In genomic region chr13:43304945-43305344, GRCh38 we compare ENCODE assay signal across 16 cellular contexts.
DNase-seq lines count a peak whose midpoint lies in the region; ATAC-seq, FAIRE-seq and TF ChIP-seq lines count a peak whose summit lies in the region.
"Had no signal": no experiment of that assay in that cellular context is flagged by ENCODE, and none has a peak within 500 bp of the region (broad histone marks: within the 10 kb centered on the region; RNA-seq: fewer than 3 reads in every experiment).

No MANE protein-coding gene starts in this region.

- no peak for DNase-seq in GM12864 (ENCODE audit: low read depth)
- DNase-seq in Karpas-422 = peak; percentile 45
- no peak for DNase-seq in WTC11 (ENCODE audit: low spot score)
- peak; percentile 19 for DNase-seq in midbrain (lab: John Stamatoyannopoulos, UW)
- no peak for DNase-seq in HuH-7 (ENCODE audit: low spot score)
- no peak for DNase-seq in H54 (ENCODE audit: insufficient read length, low spot score)
- no peak for DNase-seq in activated gamma-delta T cell treated with Interleukin-2 at 50 U/mL for 16 hours
- no peak for DNase-seq in suprapubic skin (ENCODE audit: low spot score in 2 of 2)
- DNase-seq: activated CD4-positive, alpha-beta T cell treated with anti-CD3 and anti-CD28 coated beads, Interleukin-2, amount 50 U/mL, for 1 hour; activated CD8-positive, alpha-beta memory T cell treated with anti-CD3 and anti-CD28 coated beads, Interleukin-2, amount 50 U/mL, for 48 hours; activated effector memory CD4-positive, alpha-beta T cell treated with anti-CD3 and anti-CD28 coated beads, Interleukin-2, amount 50 U/mL, for 16 hours; adrenal gland; GF-D8; NCI-H187 treated with DMSO at 0.1 percent for 48 hours; PC-9 had no signal

- no peaks in the 10 kb centered on the region for H3K9me3 Mint-ChIP-seq in WTC11

- H3K9me3 ChIP-seq in Karpas-422 (ENCODE audit: low read length) (no peaks in the 10 kb centered on the region), suprapubic skin (no peaks in the 10 kb centered on the region)
- H3K9me3 ChIP-seq: adrenal gland, thoracic aorta had no signal

- TF ChIP-seq POLR2A in H54 (IDR thresholded peaks at IDR 0.05; ENCODE audit: low read depth, low read length) (no peak), suprapubic skin (IDR thresholded peaks at IDR 0.05) (no peak)

- no peaks in the 10 kb centered on the region for H4K20me1 ChIP-seq in Karpas-422 (ENCODE audit: insufficient read depth, low read depth, low read length)

- H3K4me3 Mint-ChIP-seq in WTC11 = no peak overlapping the region

- H3K27ac Mint-ChIP-seq in WTC11 = no peak overlapping the region

- no peaks in the 10 kb centered on the region for H3K9me2 ChIP-seq in Karpas-422 (replicated peaks; ENCODE audit: insufficient read depth, low read length)

- H3K79me2 ChIP-seq in Karpas-422 (ENCODE audit: low read length) = no peaks in the 10 kb centered on the region

- WGBS in suprapubic skin = 46% methylated on average over 2 of the region's 2 CpGs

- H3K27ac ChIP-seq in Karpas-422 (ENCODE audit: low read length) (no peak overlapping the region), suprapubic skin (no peak overlapping the region)
- H3K27ac ChIP-seq: adrenal gland, PC-9, thoracic aorta had no signal

- POLR2A ChIA-PET in WTC11 (lab: Charles Lee) = no interaction called here

- no peak for TF ChIP-seq EP300 in suprapubic skin (IDR thresholded peaks at IDR 0.05)

- H3K4me1 ChIP-seq in Karpas-422 (ENCODE audit: low read length) (peaks cover 16% of the 10 kb centered on the region), suprapubic skin (peaks cover 15% of the 10 kb centered on the region)

- FAIRE-seq in H54 (lab: Jason Lieb, UNC) = no peak

- H3K36me3 ChIP-seq in Karpas-422 (ENCODE audit: insufficient read depth, low read length) (no peaks in the 10 kb centered on the region), suprapubic skin (no peaks in the 10 kb centered on the region)
- H3K36me3 ChIP-seq: adrenal gland, thoracic aorta had no signal

- no peaks in the 10 kb centered on the region for H3K27me3 ChIP-seq in Karpas-422 (ENCODE audit: low read length)
- H3K27me3 ChIP-seq in suprapubic skin = no peaks in the 10 kb centered on the region
- H3K27me3 ChIP-seq: adrenal gland had no signal

- CTCF ChIA-PET in WTC11 (lab: Charles Lee) = interaction anchor here (0.9 to 1.5 kb wide), 2 partner anchors 25 to 123 kb away, joined by 4 to 5 read pairs; no protein-coding TSS in a partner anchor

- H3K4me1 Mint-ChIP-seq in WTC11 = peaks cover 25% of the 10 kb centered on the region

- 0 out of 2 replicates have a peak, but pooled peaks have one; percentile 19 for ATAC-seq in WTC11

- H3K4me3 ChIP-seq in GM12864 (ENCODE audit: low read depth, low read length) (no peak overlapping the region), Karpas-422 (ENCODE audit: low read length) (no peak overlapping the region), suprapubic skin (no peak overlapping the region)
- H3K4me3 ChIP-seq: adrenal gland, PC-9, thoracic aorta had no signal

- H3K4me2 ChIP-seq in Karpas-422 (ENCODE audit: low read depth, low read length, poor library complexity, severe bottlenecking) = no peak overlapping the region
- H3K4me2 ChIP-seq: PC-9 had no signal

- no peaks in the 10 kb centered on the region for H3K36me3 Mint-ChIP-seq in WTC11

- no peak overlapping the region for H2AFZ ChIP-seq in Karpas-422 (ENCODE audit: low read length)
- H2AFZ ChIP-seq: PC-9 had no signal

- H3K9ac ChIP-seq in Karpas-422 (ENCODE audit: low read length) = no peak overlapping the region

- H3K27me3 Mint-ChIP-seq in WTC11 (ENCODE audit: low read depth) = 0 out of 2 replicates have a peak, but pooled peaks cover 4% of the 10 kb centered on the region

- TF ChIP-seq CTCF in GM12864 (IDR thresholded peaks at IDR 0.05; ENCODE audit: low read depth, low read length, missing control alignments) (peak; percentile 19), WTC11 (IDR thresholded peaks at IDR 0.05) (no peak), suprapubic skin (IDR thresholded peaks at IDR 0.05) (no peak)

TF ChIP-seq in WTC11, 78 proteins besides CTCF, POLR2A, EP300 and RAD21:
- TF ChIP-seq ATF1 (CRISPR knock-in tag; IDR thresholded peaks at IDR 0.05) = no peak
- TF ChIP-seq STAT6 (CRISPR knock-in tag; conservative IDR thresholded peaks at IDR 0.05; ENCODE audit: low read depth) = no peak
TF ChIP-seq in WTC11: peak in this region for 0.

Comparison
In these comparisons a context has a peak if more than half of its experiments do, and no peak if none do; other contexts are left out.
1. DNase-seq: peak in Karpas-422 (single experiment) and midbrain (single experiment); none in GM12864 (single experiment), WTC11 (single experiment), HuH-7 (single experiment), H54 (single experiment), activated gamma-delta T cell treated with Interleukin-2 at 50 U/mL for 16 hours (single experiment) and suprapubic skin (0 of 2).